In the genomic region with DNA sequence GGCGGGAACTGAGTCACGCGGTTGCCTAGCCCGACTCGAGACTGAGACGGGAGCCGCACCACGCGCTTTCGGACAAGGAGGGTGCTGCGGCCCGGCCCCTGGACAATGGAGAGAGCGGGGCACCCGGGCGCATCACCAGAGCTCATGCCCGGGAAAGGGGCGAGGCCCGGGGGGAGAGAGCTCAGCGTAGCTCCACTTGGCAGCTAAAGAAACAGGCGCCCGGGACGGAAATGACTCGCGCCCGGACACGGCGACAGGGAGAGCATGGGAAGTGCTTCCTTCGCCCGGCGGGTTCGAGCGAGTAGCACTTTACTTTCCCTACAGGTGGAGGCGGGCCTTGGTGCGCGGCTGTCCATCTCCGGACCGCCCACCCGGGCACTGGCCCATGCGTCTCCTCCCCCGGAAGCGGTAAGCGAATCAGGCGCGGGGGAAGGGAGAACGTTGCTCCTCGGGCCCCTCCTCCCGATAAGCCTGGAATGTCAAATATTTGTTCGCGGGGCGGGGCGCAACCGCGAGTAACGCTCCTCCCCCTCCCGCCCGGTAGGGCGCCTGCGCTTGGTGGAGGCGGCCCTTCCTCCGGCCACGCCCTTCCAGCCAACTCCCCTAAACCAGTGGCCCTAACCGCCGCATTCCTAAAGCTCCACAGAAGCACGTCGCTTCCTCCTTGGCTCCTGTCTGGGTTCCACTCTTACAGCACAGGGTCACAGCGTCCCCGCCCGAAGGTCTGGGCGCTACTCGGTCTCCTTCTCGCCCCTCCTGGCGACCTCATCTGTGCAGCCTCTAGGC, we compare ENCODE assay signal across 1 cellular context.
TF ChIP-seq lines count a peak whose summit lies in the region.

No MANE protein-coding gene starts in this region.

TF ChIP-seq in HEK293, 187 proteins besides CTCF, POLR2A, EP300 and RAD21 (continued from another document and continues in another):
- TF ChIP-seq, protein P1, sequence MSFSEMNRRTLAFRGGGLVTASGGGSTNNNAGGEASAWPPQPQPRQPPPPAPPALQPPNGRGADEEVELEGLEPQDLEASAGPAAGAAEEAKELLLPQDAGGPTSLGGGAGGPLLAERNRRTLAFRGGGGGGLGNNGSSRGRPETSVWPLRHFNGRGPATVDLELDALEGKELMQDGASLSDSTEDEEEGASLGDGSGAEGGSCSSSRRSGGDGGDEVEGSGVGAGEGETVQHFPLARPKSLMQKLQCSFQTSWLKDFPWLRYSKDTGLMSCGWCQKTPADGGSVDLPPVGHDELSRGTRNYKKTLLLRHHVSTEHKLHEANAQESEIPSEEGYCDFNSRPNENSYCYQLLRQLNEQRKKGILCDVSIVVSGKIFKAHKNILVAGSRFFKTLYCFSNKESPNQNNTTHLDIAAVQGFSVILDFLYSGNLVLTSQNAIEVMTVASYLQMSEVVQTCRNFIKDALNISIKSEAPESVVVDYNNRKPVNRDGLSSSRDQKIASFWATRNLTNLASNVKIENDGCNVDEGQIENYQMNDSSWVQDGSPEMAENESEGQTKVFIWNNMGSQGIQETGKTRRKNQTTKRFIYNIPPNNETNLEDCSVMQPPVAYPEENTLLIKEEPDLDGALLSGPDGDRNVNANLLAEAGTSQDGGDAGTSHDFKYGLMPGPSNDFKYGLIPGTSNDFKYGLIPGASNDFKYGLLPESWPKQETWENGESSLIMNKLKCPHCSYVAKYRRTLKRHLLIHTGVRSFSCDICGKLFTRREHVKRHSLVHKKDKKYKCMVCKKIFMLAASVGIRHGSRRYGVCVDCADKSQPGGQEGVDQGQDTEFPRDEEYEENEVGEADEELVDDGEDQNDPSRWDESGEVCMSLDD (tag by site-specific recombination; IDR thresholded peaks at IDR 0.05) = 0 out of 2 replicates have a peak, but pooled peaks have one; percentile 37
- TF ChIP-seq, protein P2, sequence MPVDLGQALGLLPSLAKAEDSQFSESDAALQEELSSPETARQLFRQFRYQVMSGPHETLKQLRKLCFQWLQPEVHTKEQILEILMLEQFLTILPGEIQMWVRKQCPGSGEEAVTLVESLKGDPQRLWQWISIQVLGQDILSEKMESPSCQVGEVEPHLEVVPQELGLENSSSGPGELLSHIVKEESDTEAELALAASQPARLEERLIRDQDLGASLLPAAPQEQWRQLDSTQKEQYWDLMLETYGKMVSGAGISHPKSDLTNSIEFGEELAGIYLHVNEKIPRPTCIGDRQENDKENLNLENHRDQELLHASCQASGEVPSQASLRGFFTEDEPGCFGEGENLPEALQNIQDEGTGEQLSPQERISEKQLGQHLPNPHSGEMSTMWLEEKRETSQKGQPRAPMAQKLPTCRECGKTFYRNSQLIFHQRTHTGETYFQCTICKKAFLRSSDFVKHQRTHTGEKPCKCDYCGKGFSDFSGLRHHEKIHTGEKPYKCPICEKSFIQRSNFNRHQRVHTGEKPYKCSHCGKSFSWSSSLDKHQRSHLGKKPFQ (tag by site-specific recombination; IDR thresholded peaks at IDR 0.05) = no peak
- no peak for TF ChIP-seq GFI1B (tag by site-specific recombination; IDR thresholded peaks at IDR 0.05)
- no peak for TF ChIP-seq ZNF140 (tag by site-specific recombination; IDR thresholded peaks at IDR 0.05)
- TF ChIP-seq, protein P3, sequence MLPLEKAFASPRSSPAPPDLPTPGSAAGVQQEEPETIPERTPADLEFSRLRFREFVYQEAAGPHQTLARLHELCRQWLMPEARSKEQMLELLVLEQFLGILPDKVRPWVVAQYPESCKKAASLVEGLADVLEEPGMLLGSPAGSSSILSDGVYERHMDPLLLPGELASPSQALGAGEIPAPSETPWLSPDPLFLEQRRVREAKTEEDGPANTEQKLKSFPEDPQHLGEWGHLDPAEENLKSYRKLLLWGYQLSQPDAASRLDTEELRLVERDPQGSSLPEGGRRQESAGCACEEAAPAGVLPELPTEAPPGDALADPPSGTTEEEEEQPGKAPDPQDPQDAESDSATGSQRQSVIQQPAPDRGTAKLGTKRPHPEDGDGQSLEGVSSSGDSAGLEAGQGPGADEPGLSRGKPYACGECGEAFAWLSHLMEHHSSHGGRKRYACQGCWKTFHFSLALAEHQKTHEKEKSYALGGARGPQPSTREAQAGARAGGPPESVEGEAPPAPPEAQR (tag by site-specific recombination; IDR thresholded peaks at IDR 0.05) = no peak
- TF ChIP-seq ZNF266 (tag by site-specific recombination; IDR thresholded peaks at IDR 0.05; ENCODE audit: low read depth) = no peak
- no peak for TF ChIP-seq ZNF623 (tag by site-specific recombination; IDR thresholded peaks at IDR 0.05)
- TF ChIP-seq KLF9 (tag by site-specific recombination; IDR thresholded peaks at IDR 0.05; ENCODE audit: low read depth) = peak; percentile 90
- TF ChIP-seq ZIC2 (tag by site-specific recombination; IDR thresholded peaks at IDR 0.05) = no peak
- TF ChIP-seq, protein P4, sequence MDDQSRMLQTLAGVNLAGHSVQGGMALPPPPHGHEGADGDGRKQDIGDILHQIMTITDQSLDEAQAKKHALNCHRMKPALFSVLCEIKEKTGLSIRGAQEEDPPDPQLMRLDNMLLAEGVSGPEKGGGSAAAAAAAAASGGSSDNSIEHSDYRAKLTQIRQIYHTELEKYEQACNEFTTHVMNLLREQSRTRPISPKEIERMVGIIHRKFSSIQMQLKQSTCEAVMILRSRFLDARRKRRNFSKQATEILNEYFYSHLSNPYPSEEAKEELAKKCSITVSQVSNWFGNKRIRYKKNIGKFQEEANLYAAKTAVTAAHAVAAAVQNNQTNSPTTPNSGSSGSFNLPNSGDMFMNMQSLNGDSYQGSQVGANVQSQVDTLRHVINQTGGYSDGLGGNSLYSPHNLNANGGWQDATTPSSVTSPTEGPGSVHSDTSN (CRISPR knock-in tag; IDR thresholded peaks at IDR 0.05) = no peak
- TF ChIP-seq ZNF544 (tag by site-specific recombination; IDR thresholded peaks at IDR 0.05) = no peak
- no peak for TF ChIP-seq ZNF112 (tag by site-specific recombination; IDR thresholded peaks at IDR 0.05)
- TF ChIP-seq, protein P5, sequence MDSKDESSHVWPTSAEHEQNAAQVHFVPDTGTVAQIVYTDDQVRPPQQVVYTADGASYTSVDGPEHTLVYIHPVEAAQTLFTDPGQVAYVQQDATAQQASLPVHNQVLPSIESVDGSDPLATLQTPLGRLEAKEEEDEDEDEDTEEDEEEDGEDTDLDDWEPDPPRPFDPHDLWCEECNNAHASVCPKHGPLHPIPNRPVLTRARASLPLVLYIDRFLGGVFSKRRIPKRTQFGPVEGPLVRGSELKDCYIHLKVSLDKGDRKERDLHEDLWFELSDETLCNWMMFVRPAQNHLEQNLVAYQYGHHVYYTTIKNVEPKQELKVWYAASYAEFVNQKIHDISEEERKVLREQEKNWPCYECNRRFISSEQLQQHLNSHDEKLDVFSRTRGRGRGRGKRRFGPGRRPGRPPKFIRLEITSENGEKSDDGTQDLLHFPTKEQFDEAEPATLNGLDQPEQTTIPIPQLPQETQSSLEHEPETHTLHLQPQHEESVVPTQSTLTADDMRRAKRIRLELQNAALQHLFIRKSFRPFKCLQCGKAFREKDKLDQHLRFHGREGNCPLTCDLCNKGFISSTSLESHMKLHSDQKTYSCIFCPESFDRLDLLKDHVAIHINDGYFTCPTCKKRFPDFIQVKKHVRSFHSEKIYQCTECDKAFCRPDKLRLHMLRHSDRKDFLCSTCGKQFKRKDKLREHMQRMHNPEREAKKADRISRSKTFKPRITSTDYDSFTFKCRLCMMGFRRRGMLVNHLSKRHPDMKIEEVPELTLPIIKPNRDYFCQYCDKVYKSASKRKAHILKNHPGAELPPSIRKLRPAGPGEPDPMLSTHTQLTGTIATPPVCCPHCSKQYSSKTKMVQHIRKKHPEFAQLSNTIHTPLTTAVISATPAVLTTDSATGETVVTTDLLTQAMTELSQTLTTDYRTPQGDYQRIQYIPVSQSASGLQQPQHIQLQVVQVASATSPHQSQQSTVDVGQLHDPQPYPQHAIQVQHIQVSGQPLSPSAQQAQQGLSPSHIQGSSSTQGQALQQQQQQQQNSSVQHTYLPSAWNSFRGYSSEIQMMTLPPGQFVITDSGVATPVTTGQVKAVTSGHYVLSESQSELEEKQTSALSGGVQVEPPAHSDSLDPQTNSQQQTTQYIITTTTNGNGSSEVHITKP (tag by site-specific recombination; IDR thresholded peaks at IDR 0.05) = peak; percentile 63
- TF ChIP-seq, protein P6, sequence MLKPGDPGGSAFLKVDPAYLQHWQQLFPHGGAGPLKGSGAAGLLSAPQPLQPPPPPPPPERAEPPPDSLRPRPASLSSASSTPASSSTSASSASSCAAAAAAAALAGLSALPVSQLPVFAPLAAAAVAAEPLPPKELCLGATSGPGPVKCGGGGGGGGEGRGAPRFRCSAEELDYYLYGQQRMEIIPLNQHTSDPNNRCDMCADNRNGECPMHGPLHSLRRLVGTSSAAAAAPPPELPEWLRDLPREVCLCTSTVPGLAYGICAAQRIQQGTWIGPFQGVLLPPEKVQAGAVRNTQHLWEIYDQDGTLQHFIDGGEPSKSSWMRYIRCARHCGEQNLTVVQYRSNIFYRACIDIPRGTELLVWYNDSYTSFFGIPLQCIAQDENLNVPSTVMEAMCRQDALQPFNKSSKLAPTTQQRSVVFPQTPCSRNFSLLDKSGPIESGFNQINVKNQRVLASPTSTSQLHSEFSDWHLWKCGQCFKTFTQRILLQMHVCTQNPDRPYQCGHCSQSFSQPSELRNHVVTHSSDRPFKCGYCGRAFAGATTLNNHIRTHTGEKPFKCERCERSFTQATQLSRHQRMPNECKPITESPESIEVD (tag by site-specific recombination; IDR thresholded peaks at IDR 0.05) = no peak
- TF ChIP-seq HOXD13 (CRISPR knock-in tag; IDR thresholded peaks at IDR 0.05; ENCODE audit: borderline replicate concordance) = no peak
- TF ChIP-seq, protein P7, sequence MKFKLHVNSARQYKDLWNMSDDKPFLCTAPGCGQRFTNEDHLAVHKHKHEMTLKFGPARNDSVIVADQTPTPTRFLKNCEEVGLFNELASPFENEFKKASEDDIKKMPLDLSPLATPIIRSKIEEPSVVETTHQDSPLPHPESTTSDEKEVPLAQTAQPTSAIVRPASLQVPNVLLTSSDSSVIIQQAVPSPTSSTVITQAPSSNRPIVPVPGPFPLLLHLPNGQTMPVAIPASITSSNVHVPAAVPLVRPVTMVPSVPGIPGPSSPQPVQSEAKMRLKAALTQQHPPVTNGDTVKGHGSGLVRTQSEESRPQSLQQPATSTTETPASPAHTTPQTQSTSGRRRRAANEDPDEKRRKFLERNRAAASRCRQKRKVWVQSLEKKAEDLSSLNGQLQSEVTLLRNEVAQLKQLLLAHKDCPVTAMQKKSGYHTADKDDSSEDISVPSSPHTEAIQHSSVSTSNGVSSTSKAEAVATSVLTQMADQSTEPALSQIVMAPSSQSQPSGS (tag by site-specific recombination; IDR thresholded peaks at IDR 0.05; ENCODE audit: low read depth) = no peak
- peak; percentile 89 for TF ChIP-seq SP7 (tag by site-specific recombination; IDR thresholded peaks at IDR 0.05)
- no peak for TF ChIP-seq ZNF221 (tag by site-specific recombination; IDR thresholded peaks at IDR 0.05; ENCODE audit: borderline replicate concordance)
- peak; percentile 82; the same call in 1 of the 2 replicates for TF ChIP-seq KLF7 (tag by site-specific recombination; IDR thresholded peaks at IDR 0.05; ENCODE audit: borderline replicate concordance)
- TF ChIP-seq, protein P8, sequence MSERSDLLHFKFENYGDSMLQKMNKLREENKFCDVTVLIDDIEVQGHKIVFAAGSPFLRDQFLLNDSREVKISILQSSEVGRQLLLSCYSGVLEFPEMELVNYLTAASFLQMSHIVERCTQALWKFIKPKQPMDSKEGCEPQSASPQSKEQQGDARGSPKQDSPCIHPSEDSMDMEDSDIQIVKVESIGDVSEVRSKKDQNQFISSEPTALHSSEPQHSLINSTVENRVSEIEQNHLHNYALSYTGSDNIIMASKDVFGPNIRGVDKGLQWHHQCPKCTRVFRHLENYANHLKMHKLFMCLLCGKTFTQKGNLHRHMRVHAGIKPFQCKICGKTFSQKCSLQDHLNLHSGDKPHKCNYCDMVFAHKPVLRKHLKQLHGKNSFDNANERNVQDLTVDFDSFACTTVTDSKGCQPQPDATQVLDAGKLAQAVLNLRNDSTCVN (tag by site-specific recombination; optimal IDR thresholded peaks at IDR 0.05) = peak; percentile 86
- no peak for TF ChIP-seq ZNF133 (tag by site-specific recombination; IDR thresholded peaks at IDR 0.05)
- TF ChIP-seq, protein P9, sequence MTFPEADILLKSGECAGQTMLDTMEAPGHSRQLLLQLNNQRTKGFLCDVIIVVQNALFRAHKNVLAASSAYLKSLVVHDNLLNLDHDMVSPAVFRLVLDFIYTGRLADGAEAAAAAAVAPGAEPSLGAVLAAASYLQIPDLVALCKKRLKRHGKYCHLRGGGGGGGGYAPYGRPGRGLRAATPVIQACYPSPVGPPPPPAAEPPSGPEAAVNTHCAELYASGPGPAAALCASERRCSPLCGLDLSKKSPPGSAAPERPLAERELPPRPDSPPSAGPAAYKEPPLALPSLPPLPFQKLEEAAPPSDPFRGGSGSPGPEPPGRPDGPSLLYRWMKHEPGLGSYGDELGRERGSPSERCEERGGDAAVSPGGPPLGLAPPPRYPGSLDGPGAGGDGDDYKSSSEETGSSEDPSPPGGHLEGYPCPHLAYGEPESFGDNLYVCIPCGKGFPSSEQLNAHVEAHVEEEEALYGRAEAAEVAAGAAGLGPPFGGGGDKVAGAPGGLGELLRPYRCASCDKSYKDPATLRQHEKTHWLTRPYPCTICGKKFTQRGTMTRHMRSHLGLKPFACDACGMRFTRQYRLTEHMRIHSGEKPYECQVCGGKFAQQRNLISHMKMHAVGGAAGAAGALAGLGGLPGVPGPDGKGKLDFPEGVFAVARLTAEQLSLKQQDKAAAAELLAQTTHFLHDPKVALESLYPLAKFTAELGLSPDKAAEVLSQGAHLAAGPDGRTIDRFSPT (tag by site-specific recombination; IDR thresholded peaks at IDR 0.05) = peak; percentile 71; the same call in 1 of the 2 replicates
- no peak for TF ChIP-seq ZNF248 (tag by site-specific recombination; IDR thresholded peaks at IDR 0.05)
- TF ChIP-seq YY1 (tag by site-specific recombination; IDR thresholded peaks at IDR 0.05) = no peak
- TF ChIP-seq IKZF3 (tag by site-specific recombination; IDR thresholded peaks at IDR 0.05) = peak; percentile 69
- peak; percentile 94 for TF ChIP-seq SP3 (tag by site-specific recombination; IDR thresholded peaks at IDR 0.05)
- TF ChIP-seq, protein P10, sequence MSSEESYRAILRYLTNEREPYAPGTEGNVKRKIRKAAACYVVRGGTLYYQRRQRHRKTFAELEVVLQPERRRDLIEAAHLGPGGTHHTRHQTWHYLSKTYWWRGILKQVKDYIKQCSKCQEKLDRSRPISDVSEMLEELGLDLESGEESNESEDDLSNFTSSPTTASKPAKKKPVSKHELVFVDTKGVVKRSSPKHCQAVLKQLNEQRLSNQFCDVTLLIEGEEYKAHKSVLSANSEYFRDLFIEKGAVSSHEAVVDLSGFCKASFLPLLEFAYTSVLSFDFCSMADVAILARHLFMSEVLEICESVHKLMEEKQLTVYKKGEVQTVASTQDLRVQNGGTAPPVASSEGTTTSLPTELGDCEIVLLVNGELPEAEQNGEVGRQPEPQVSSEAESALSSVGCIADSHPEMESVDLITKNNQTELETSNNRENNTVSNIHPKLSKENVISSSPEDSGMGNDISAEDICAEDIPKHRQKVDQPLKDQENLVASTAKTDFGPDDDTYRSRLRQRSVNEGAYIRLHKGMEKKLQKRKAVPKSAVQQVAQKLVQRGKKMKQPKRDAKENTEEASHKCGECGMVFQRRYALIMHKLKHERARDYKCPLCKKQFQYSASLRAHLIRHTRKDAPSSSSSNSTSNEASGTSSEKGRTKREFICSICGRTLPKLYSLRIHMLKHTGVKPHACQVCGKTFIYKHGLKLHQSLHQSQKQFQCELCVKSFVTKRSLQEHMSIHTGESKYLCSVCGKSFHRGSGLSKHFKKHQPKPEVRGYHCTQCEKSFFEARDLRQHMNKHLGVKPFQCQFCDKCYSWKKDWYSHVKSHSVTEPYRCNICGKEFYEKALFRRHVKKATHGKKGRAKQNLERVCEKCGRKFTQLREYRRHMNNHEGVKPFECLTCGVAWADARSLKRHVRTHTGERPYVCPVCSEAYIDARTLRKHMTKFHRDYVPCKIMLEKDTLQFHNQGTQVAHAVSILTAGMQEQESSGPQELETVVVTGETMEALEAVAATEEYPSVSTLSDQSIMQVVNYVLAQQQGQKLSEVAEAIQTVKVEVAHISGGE (tag by site-specific recombination; conservative IDR thresholded peaks at IDR 0.05; ENCODE audit: low read depth) = peak; percentile 97
- TF ChIP-seq ZBTB17 (tag by site-specific recombination; IDR thresholded peaks at IDR 0.05) = peak; percentile 38
- no peak for TF ChIP-seq ZNF202 (tag by site-specific recombination; IDR thresholded peaks at IDR 0.05; ENCODE audit: borderline replicate concordance)
- TF ChIP-seq ZFP69B (tag by site-specific recombination; IDR thresholded peaks at IDR 0.05) = no peak
